In the genomic region with DNA sequence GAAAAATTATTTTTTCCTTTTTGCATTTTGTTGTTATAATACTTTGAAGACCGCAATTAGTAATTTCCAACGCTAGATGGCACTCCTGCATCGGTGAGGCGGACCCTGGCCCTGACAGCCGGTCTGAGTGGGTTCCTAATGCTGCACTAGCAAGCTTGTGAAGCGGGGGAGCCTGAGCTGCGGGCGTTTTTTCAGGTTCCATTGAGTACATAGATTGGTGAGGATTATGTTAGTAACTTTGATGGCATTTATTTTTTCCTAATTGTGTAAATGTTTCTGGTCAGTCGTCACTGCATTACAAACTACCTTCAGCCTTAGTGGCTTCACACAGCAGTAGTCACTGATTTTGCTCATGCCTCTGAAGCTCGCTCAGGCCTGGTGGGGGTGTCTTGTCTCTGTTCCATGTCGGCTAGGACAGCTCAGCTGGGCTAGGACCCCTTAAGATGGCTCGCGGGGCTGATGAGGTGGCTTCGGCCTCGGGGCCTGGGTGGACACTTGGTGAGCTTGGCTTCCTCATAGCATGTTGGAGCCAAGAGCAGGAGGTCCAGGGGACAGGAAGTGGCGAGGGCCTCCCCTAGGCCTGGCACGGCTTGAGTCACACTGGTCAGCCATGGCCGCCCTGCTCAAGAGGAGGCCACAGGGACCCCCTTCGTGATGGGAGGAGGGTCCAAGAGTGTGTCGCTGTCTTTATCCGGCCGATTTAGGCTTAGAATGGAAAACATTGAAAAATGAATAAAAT, we compare ENCODE assay signal across 8 cellular contexts. TPM values are rescaled to one million over a fixed set of nuclear protein-coding genes. Genes with fewer than 3 reads are reported as not detected.
A peak's percentile ranks its signal among the peaks of the same experiment; 100 is the strongest.
DNase-seq lines count a peak whose midpoint lies in the region; ATAC-seq, FAIRE-seq and TF ChIP-seq lines count a peak whose summit lies in the region.

No MANE protein-coding gene starts in this region.

- H3K27ac Mint-ChIP-seq in activated T-helper 2 cell treated with anti-CD3 and anti-CD28 coated beads, Interferon-gamma antibody, Interleukin-2, Interleukin-4, amounts not matched to agents 10 μg/mL and 5 μg/mL and 100 μg/mL, durations not matched to agents 14 hours and 24 hours and 36 hours, result peak overlapping the region; percentile 35

- H3K9me2 ChIP-seq in OCI-LY7 (ENCODE audit: insufficient read depth, low read length), result no peaks in the 10 kb centered on the region

- peaks cover 33% of the 10 kb centered on the region for H3K4me1 Mint-ChIP-seq in activated T-helper 2 cell treated with anti-CD3 and anti-CD28 coated beads, Interferon-gamma antibody, Interleukin-2, Interleukin-4, amounts not matched to agents 10 μg/mL and 5 μg/mL and 100 μg/mL, durations not matched to agents 14 hours and 24 hours and 36 hours (ENCODE audit: low read depth)

- BruUV-seq in OCI-LY7 (replicated peaks; lab: Mats Ljungman, UMichigan), result no TSS peak

- TF ChIP-seq POLR2A in uterus (IDR thresholded peaks at IDR 0.05), result no peak

- ATAC-seq in GM19372 (IDR thresholded peaks at IDR 0.05; ENCODE audit: low read depth, unreplicated experiment), result peak; percentile 74
- ATAC-seq in HG03457 (IDR thresholded peaks at IDR 0.05; ENCODE audit: unreplicated experiment), result peak; percentile 60

- no peaks in the 10 kb centered on the region for H3K79me2 ChIP-seq in OCI-LY7 (ENCODE audit: insufficient read depth, low read depth, low read length)

- CTCF ChIA-PET in OCI-LY7 (lab: Charles Lee; ENCODE audit: unreplicated experiment), result interaction anchor here (1.0 to 1.2 kb wide), 2 partner anchors 51 to 270 kb away, joined by 3 to 4 read pairs; no protein-coding TSS in a partner anchor

- H3K27me3 Mint-ChIP-seq in activated T-helper 2 cell treated with anti-CD3 and anti-CD28 coated beads, Interferon-gamma antibody, Interleukin-2, Interleukin-4, amounts not matched to agents 10 μg/mL and 5 μg/mL and 100 μg/mL, durations not matched to agents 14 hours and 24 hours and 36 hours (ENCODE audit: low read depth), result no peaks in the 10 kb centered on the region

- no peak overlapping the region for H3K4me3 Mint-ChIP-seq in activated T-helper 2 cell treated with anti-CD3 and anti-CD28 coated beads, Interferon-gamma antibody, Interleukin-2, Interleukin-4, amounts not matched to agents 10 μg/mL and 5 μg/mL and 100 μg/mL, durations not matched to agents 14 hours and 24 hours and 36 hours (ENCODE audit: low read depth)

- no peak overlapping the region for H3K4me2 ChIP-seq in OCI-LY7 (ENCODE audit: low read length)

- intact Hi-C loops in OCI-LY7 (cut with micrococcal nuclease; ENCODE audit: unreplicated experiment), result no loop called here
- intact Hi-C loops in activated T-helper 2 cell treated with anti-CD3 and anti-CD28 coated beads, Interferon-gamma antibody, Interleukin-2, Interleukin-4, amounts not matched to agents 10 μg/mL and 5 μg/mL and 100 μg/mL, durations not matched to agents 14 hours and 24 hours and 36 hours (cut with micrococcal nuclease), result loop anchor here (1.0 to 5.0 kb wide), 2 partner anchors 25 to 46 kb away; a partner anchor contains a TSS
- intact Hi-C loops in uterus (cut with DNase I; ENCODE audit: low total_unique reads), result no loop called here

- peak; percentile 80 for TF ChIP-seq CTCF in D721Med (IDR thresholded peaks at IDR 0.05; ENCODE audit: insufficient read depth, missing control alignments)
- TF ChIP-seq CTCF in OCI-LY7 (conservative IDR thresholded peaks at IDR 0.05; ENCODE audit: low read length), result peak; percentile 80
- TF ChIP-seq CTCF in fibroblast of villous mesenchyme (IDR thresholded peaks at IDR 0.05; ENCODE audit: insufficient read depth, low read depth, low read length), result peak; percentile 74
- peak; percentile 59 for TF ChIP-seq CTCF in neutrophil (IDR thresholded peaks at IDR 0.05)
- TF ChIP-seq CTCF in uterus (IDR thresholded peaks at IDR 0.05), result peak; percentile 34 to 71 (median 55)

- H3K4me3 ChIP-seq in OCI-LY7 (ENCODE audit: low read depth, low read length, poor library complexity, severe bottlenecking), result no peak overlapping the region
- no peak overlapping the region for H3K4me3 ChIP-seq in fibroblast of villous mesenchyme (ENCODE audit: low read depth, low read length)
- H3K4me3 ChIP-seq in neutrophil (ENCODE audit: low read depth in 1 of 2, low read length in 1 of 2), result no peak overlapping the region
- H3K4me3 ChIP-seq in uterus, result no peak overlapping the region

- no peaks in the 10 kb centered on the region for H3K9me3 Mint-ChIP-seq in activated T-helper 2 cell treated with anti-CD3 and anti-CD28 coated beads, Interferon-gamma antibody, Interleukin-2, Interleukin-4, amounts not matched to agents 10 μg/mL and 5 μg/mL and 100 μg/mL, durations not matched to agents 14 hours and 24 hours and 36 hours

- POLR2A ChIA-PET in OCI-LY7 (lab: Charles Lee), result interaction anchor here (0.7 to 1.4 kb wide), 2 partner anchors 10 to 39 kb away, joined by 3 to 4 read pairs; no protein-coding TSS in a partner anchor

- peaks cover 58% of the 10 kb centered on the region for H3K36me3 Mint-ChIP-seq in activated T-helper 2 cell treated with anti-CD3 and anti-CD28 coated beads, Interferon-gamma antibody, Interleukin-2, Interleukin-4, amounts not matched to agents 10 μg/mL and 5 μg/mL and 100 μg/mL, durations not matched to agents 14 hours and 24 hours and 36 hours (ENCODE audit: low read depth)

- peaks cover 63% of the 10 kb centered on the region for H3K36me3 ChIP-seq in OCI-LY7 (ENCODE audit: insufficient read depth, low read length)
- peaks cover 90% of the 10 kb centered on the region for H3K36me3 ChIP-seq in neutrophil
- no peaks in the 10 kb centered on the region for H3K36me3 ChIP-seq in uterus

- H3K27ac ChIP-seq in OCI-LY7 (ENCODE audit: low read depth, low read length, poor library complexity, severe bottlenecking), result no peak overlapping the region
- no peak overlapping the region for H3K27ac ChIP-seq in neutrophil
- H3K27ac ChIP-seq in uterus, result no peak overlapping the region

- FAIRE-seq in D721Med (lab: Jason Lieb, UNC), result no peak

- no peak overlapping the region for H2AFZ ChIP-seq in OCI-LY7 (ENCODE audit: low read length)

- H3K4me1 ChIP-seq in OCI-LY7 (ENCODE audit: insufficient read depth, low read length, poor library complexity, severe bottlenecking) (no peaks in the 10 kb centered on the region), neutrophil (ENCODE audit: control insufficient read depth in 1 of 2, insufficient read depth in 1 of 2, low read depth in 1 of 2, low read length in 1 of 2) (no peaks in the 10 kb centered on the region), uterus (no peaks in the 10 kb centered on the region)

- DNase-seq in D721Med (ENCODE audit: insufficient read length, low spot score) (peak; percentile 58), OCI-LY7 (ENCODE audit: low spot score) (peak; percentile 43), fibroblast of villous mesenchyme (ENCODE audit: low read depth) (peak; percentile 64), uterus (peak; percentile 27 to 31)
- no peak for DNase-seq in activated T-helper 2 cell treated with anti-CD3 and anti-CD28 coated beads, Interferon-gamma antibody, Interleukin-2, Interleukin-4, amounts not matched to agents 10 μg/mL and 5 μg/mL and 100 μg/mL, durations not matched to agents 14 hours and 24 hours and 36 hours (ENCODE audit: low spot score)

- H3K9me3 ChIP-seq in OCI-LY7 (ENCODE audit: low read length), result no peaks in the 10 kb centered on the region
- no peaks in the 10 kb centered on the region for H3K9me3 ChIP-seq in neutrophil
- no peaks in the 10 kb centered on the region for H3K9me3 ChIP-seq in uterus

- H4K20me1 ChIP-seq in OCI-LY7 (ENCODE audit: insufficient read depth, low read length), result no peaks in the 10 kb centered on the region

- H3K27me3 ChIP-seq in neutrophil (no peaks in the 10 kb centered on the region), uterus (no peaks in the 10 kb centered on the region)

RNA-seq across cellular contexts. Expression of a gene that starts 25.0 kb away (rescaled TPM):
- 37.9 and 39.2 TPM in 2 replicates for total RNA-seq in OCI-LY7 (2014; rRNA removed; shearing (Covaris generic))
- 38.5 and 44.3 TPM in 2 replicates for total RNA-seq in OCI-LY7 (2022)
- 46.8 and 57.1 TPM in 2 replicates for total RNA-seq in activated T-helper 2 cell treated with anti-CD3 and anti-CD28 coated beads, Interferon-gamma antibody, Interleukin-2, Interleukin-4, amounts not matched to agents 10 μg/mL and 5 μg/mL and 100 μg/mL, durations not matched to agents 14 hours and 24 hours and 36 hours
- total RNA-seq in fibroblast of villous mesenchyme, result 67.3 and 94.1 TPM in 2 replicates
- 100 to 1,000 TPM in 1 of 4 donors, 10 to 100 TPM in 3; 43.7 to 134 (median 76.4) TPM for total RNA-seq in uterus
